Comparison of ENCODE assay signal across 6 cellular contexts in genomic region chr2:207201416-207201815, GRCh38.
"Had no signal": no experiment of that assay in that cellular context is flagged by ENCODE, and none has a peak within 500 bp of the region (broad histone marks: within the 10 kb centered on the region; RNA-seq: fewer than 3 reads in every experiment).

No MANE protein-coding gene starts in this region.

- ATAC-seq: GM23338, HepG2 had no signal

- H3K4me2 ChIP-seq: GM23338 had no signal

- H3K4me3 ChIP-seq: GM23338 had no signal

- H2AFZ ChIP-seq: GM23338 had no signal

- DNase-seq: H9, HCEC 1CT, KBM-7 had no signal

- H3K27ac ChIP-seq: HL-60 had no signal
